In the genomic region with DNA sequence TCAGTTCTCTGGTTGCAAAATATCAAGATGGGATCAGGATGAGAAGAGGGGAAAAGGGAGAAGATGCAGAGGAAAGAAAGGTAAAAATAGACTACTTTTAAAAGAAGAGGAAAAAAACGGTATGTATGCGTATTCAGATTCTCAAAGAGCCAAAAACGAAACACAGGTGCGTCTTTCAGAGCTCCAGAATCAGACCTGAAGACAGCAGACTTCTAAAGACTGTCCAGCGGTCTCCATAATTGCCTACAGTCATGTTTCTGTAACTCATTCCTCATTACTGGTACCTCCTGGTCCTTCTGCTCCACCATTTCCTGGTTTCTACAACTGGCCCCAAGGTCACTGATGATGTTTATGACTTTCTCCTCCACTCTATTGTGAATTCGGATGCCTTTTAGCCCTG, we compare ENCODE assay signal across 27 cellular contexts.
"Had no signal": no experiment of that assay in that cellular context is flagged by ENCODE, and none has a peak within 500 bp of the region (broad histone marks: within the 10 kb centered on the region; RNA-seq: fewer than 3 reads in every experiment).

No MANE protein-coding gene starts in this region.

- DNase-seq: stimulated activated CD4-positive, alpha-beta T cell treated with anti-CD3 and anti-CD28 coated beads, Interleukin-2, amount 100 ng/mL, for 48 hours; stimulated activated CD4-positive, alpha-beta T cell treated with anti-CD3 and anti-CD28 coated beads, Interleukin-4, amount 100 ng/mL, for 1 hour; stimulated activated CD4-positive, alpha-beta T cell treated with anti-CD3 and anti-CD28 coated beads, Interleukin-4, amount 100 ng/mL, for 24 hours; stimulated activated CD4-positive, alpha-beta T cell treated with anti-CD3 and anti-CD28 coated beads, Interleukin-4, amount 100 ng/mL, for 4 hours; stimulated activated CD8-positive, alpha-beta memory T cell treated with anti-CD3 and anti-CD28 coated beads, Interleukin-4, amount 100 ng/mL, for 48 hours; stimulated activated naive B cell treated with anti-CD40 and anti-IgM and Interleukin-4, amounts not matched to agents 10 μg/mL and 1 μg/mL and 100 μg/mL, for 72 hours; stimulated activated naive CD4-positive, alpha-beta T cell; stimulated activated naive CD4-positive, alpha-beta T cell treated with Interleukin-2 at 50 U/mL for 16 hours; stimulated activated naive CD8-positive, alpha-beta T cell treated with anti-CD3 and anti-CD28 coated beads, Interleukin-15, amount 100 ng/mL, for 72 hours; stimulated activated naive CD8-positive, alpha-beta T cell treated with anti-CD3 and anti-CD28 coated beads, Interleukin-15, Interleukin-2, amounts not matched to agents 100 U/mL and 50 U/mL, for 24 hours; stomach; substantia nigra; testis; thyroid gland; tibial artery; transverse colon; upper lobe of left lung; upper lobe of right lung; uterus had no signal

- H3K27ac ChIP-seq: stomach, suprapubic skin, testis, thoracic aorta, thyroid gland, tibial artery, tibial nerve, transverse colon, upper lobe of left lung, upper lobe of right lung, uterus, vagina had no signal

- H3K27ac Mint-ChIP-seq: stimulated activated effector memory CD8-positive, alpha-beta T cell treated with anti-CD3 and anti-CD28 coated beads, Interleukin-12 subunit alpha, Interleukin-12 subunit beta, amount 100 ng/mL, for 72 hours; stimulated activated memory B cell treated with anti-CD40 and anti-IgM and Interleukin-4, amounts not matched to agents 10 μg/mL and 1 μg/mL and 100 μg/mL, for 72 hours; stimulated activated naive B cell treated with anti-CD40 and anti-IgM and Interleukin-4, amounts not matched to agents 10 μg/mL and 1 μg/mL and 100 μg/mL, for 72 hours; stimulated activated naive CD8-positive, alpha-beta T cell treated with anti-CD3 and anti-CD28 coated beads, Interleukin-15, amount 100 ng/mL, for 72 hours; stimulated activated naive CD8-positive, alpha-beta T cell treated with anti-CD3 and anti-CD28 coated beads, Interleukin-15, Interleukin-2, amounts not matched to agents 100 ng/mL and 50 ng/mL, for 24 hours; type B pancreatic cell had no signal

- H3K4me3 Mint-ChIP-seq: stimulated activated effector memory CD8-positive, alpha-beta T cell treated with anti-CD3 and anti-CD28 coated beads, Interleukin-12 subunit alpha, Interleukin-12 subunit beta, amount 100 ng/mL, for 72 hours; stimulated activated memory B cell treated with anti-CD40 and anti-IgM and Interleukin-4, amounts not matched to agents 10 μg/mL and 1 μg/mL and 100 μg/mL, for 72 hours; stimulated activated naive B cell treated with anti-CD40 and anti-IgM and Interleukin-4, amounts not matched to agents 10 μg/mL and 1 μg/mL and 100 μg/mL, for 72 hours; stimulated activated naive CD8-positive, alpha-beta T cell treated with anti-CD3 and anti-CD28 coated beads, Interleukin-15, amount 100 ng/mL, for 72 hours; stimulated activated naive CD8-positive, alpha-beta T cell treated with anti-CD3 and anti-CD28 coated beads, Interleukin-15, Interleukin-2, amounts not matched to agents 100 ng/mL and 50 ng/mL, for 24 hours; type B pancreatic cell had no signal

- H3K9me3 ChIP-seq: stomach, suprapubic skin, testis, thoracic aorta, thyroid gland, tibial artery, tibial nerve, transverse colon, upper lobe of left lung, upper lobe of right lung, uterus, vagina had no signal

- H3K27me3 ChIP-seq: testis, thyroid gland, tibial artery, tibial nerve, transverse colon, upper lobe of left lung, upper lobe of right lung, uterus, vagina had no signal

- H3K4me3 ChIP-seq: stomach, suprapubic skin, testis, thoracic aorta, thyroid gland, tibial artery, tibial nerve, transverse colon, upper lobe of left lung, upper lobe of right lung, uterus, vagina had no signal

- ATAC-seq: stimulated activated effector memory CD8-positive, alpha-beta T cell treated with anti-CD3 and anti-CD28 coated beads, Interleukin-12 subunit alpha, Interleukin-12 subunit beta, amount 100 ng/mL, for 72 hours; stimulated activated naive B cell treated with anti-CD40 and anti-IgM and Interleukin-4, amounts not matched to agents 10 μg/mL and 1 μg/mL and 100 μg/mL, for 72 hours; stimulated activated naive CD8-positive, alpha-beta T cell treated with anti-CD3 and anti-CD28 coated beads, Interleukin-15, amount 100 ng/mL, for 72 hours; stimulated activated naive CD8-positive, alpha-beta T cell treated with anti-CD3 and anti-CD28 coated beads, Interleukin-15, Interleukin-2, amounts not matched to agents 100 U/mL and 50 U/mL, for 24 hours; upper lobe of right lung had no signal

- H3K4me1 Mint-ChIP-seq: stimulated activated effector memory CD8-positive, alpha-beta T cell treated with anti-CD3 and anti-CD28 coated beads, Interleukin-12 subunit alpha, Interleukin-12 subunit beta, amount 100 ng/mL, for 72 hours; stimulated activated memory B cell treated with anti-CD40 and anti-IgM and Interleukin-4, amounts not matched to agents 10 μg/mL and 1 μg/mL and 100 μg/mL, for 72 hours had no signal

- H3K36me3 Mint-ChIP-seq: stimulated activated effector memory CD8-positive, alpha-beta T cell treated with anti-CD3 and anti-CD28 coated beads, Interleukin-12 subunit alpha, Interleukin-12 subunit beta, amount 100 ng/mL, for 72 hours; stimulated activated memory B cell treated with anti-CD40 and anti-IgM and Interleukin-4, amounts not matched to agents 10 μg/mL and 1 μg/mL and 100 μg/mL, for 72 hours; stimulated activated naive B cell treated with anti-CD40 and anti-IgM and Interleukin-4, amounts not matched to agents 10 μg/mL and 1 μg/mL and 100 μg/mL, for 72 hours; type B pancreatic cell had no signal

- H3K9me3 Mint-ChIP-seq: stimulated activated effector memory CD8-positive, alpha-beta T cell treated with anti-CD3 and anti-CD28 coated beads, Interleukin-12 subunit alpha, Interleukin-12 subunit beta, amount 100 ng/mL, for 72 hours; stimulated activated memory B cell treated with anti-CD40 and anti-IgM and Interleukin-4, amounts not matched to agents 10 μg/mL and 1 μg/mL and 100 μg/mL, for 72 hours; stimulated activated naive B cell treated with anti-CD40 and anti-IgM and Interleukin-4, amounts not matched to agents 10 μg/mL and 1 μg/mL and 100 μg/mL, for 72 hours; stimulated activated naive CD8-positive, alpha-beta T cell treated with anti-CD3 and anti-CD28 coated beads, Interleukin-15, amount 100 ng/mL, for 72 hours; stimulated activated naive CD8-positive, alpha-beta T cell treated with anti-CD3 and anti-CD28 coated beads, Interleukin-15, Interleukin-2, amounts not matched to agents 100 ng/mL and 50 ng/mL, for 24 hours; type B pancreatic cell had no signal

- H3K4me1 ChIP-seq: suprapubic skin, testis, tibial nerve, transverse colon, upper lobe of right lung, uterus, vagina had no signal

- H3K36me3 ChIP-seq: stomach, suprapubic skin, thoracic aorta, thyroid gland, tibial artery, tibial nerve, transverse colon, upper lobe of left lung, upper lobe of right lung, uterus, vagina had no signal

- H3K27me3 Mint-ChIP-seq: stimulated activated memory B cell treated with anti-CD40 and anti-IgM and Interleukin-4, amounts not matched to agents 10 μg/mL and 1 μg/mL and 100 μg/mL, for 72 hours; stimulated activated naive CD8-positive, alpha-beta T cell treated with anti-CD3 and anti-CD28 coated beads, Interleukin-15, Interleukin-2, amounts not matched to agents 100 ng/mL and 50 ng/mL, for 24 hours had no signal
